Comparison of ENCODE assay signal across 29 cellular contexts in genomic region chr12:77485961-77486579, GRCh38.
"Had no signal": no experiment of that assay in that cellular context is flagged by ENCODE, and none has a peak within 500 bp of the region (broad histone marks: within the 10 kb centered on the region; RNA-seq: fewer than 3 reads in every experiment).

No MANE protein-coding gene starts in this region.

- ATAC-seq: activated CD4-positive, CD25-positive, alpha-beta regulatory T cell treated with anti-CD3 and anti-CD28 coated beads, Interleukin-2, amount 50 U/mL, for 24 hours; body of pancreas; gastrocnemius medialis; naive thymus-derived CD8-positive, alpha-beta T cell had no signal

- H3K9me3 Mint-ChIP-seq: activated naive CD4-positive, alpha-beta T cell treated with anti-CD3 and anti-CD28 coated beads for 36 hours; activated naive CD8-positive, alpha-beta T cell treated with anti-CD3 and anti-CD28 coated beads for 36 hours had no signal

- H3K79me2 ChIP-seq: hepatocyte had no signal

- H3K4me3 ChIP-seq: adrenal gland, body of pancreas, cardiac muscle cell, colonic mucosa, gastrocnemius medialis, hepatocyte, ovary, prostate gland, right atrium auricular region, transverse colon had no signal

- H3K27ac ChIP-seq: adrenal gland, body of pancreas, cardiac muscle cell, colonic mucosa, gastrocnemius medialis, hepatocyte, ovary, prostate gland, right atrium auricular region, transverse colon, VCaP had no signal

- H3K9me3 ChIP-seq: adrenal gland, body of pancreas, colonic mucosa, gastrocnemius medialis, ovary, prostate gland, right atrium auricular region, transverse colon had no signal

- H3K36me3 ChIP-seq: adrenal gland, cardiac muscle cell, colonic mucosa, gastrocnemius medialis, ovary, prostate gland, right atrium auricular region, transverse colon had no signal

- DNase-seq: activated CD4-positive, alpha-beta T cell treated with anti-CD3 and anti-CD28 coated beads for 48 hours; activated CD4-positive, alpha-beta T cell treated with anti-CD3 and anti-CD28 coated beads, Interleukin-2, amount 50 U/mL, for 48 hours; activated CD8-positive, alpha-beta memory T cell treated with anti-CD3 and anti-CD28 coated beads, Interleukin-2, amount 50 U/mL, for 4 hours; activated effector memory CD4-positive, alpha-beta T cell treated with anti-CD3 and anti-CD28 coated beads, Interleukin-2, amount 50 U/mL, for 16 hours; activated naive CD4-positive, alpha-beta T cell treated with anti-CD3 and anti-CD28 coated beads for 36 hours; activated naive CD8-positive, alpha-beta T cell treated with anti-CD3 and anti-CD28 coated beads for 36 hours; activated T-cell treated with anti-CD3 and anti-CD28 coated beads, Interleukin-2, amount 50 U/mL, for 1 hour; adrenal gland; aorta; body of pancreas; cerebellar nuclear complex; colonic mucosa; effector memory CD4-positive, alpha-beta T cell; erythroblast; gastrocnemius medialis; immature natural killer cell; midbrain; naive thymus-derived CD8-positive, alpha-beta T cell; ovary; stimulated activated CD4-positive, alpha-beta T cell treated with anti-CD3 and anti-CD28 coated beads, Interleukin-15, amount 100 ng/mL, for 24 hours; stimulated activated naive CD4-positive, alpha-beta T cell treated with Interleukin-2 at 50 U/mL for 16 hours; transverse colon had no signal

- H3K27ac Mint-ChIP-seq: activated naive CD4-positive, alpha-beta T cell treated with anti-CD3 and anti-CD28 coated beads for 36 hours; activated naive CD8-positive, alpha-beta T cell treated with anti-CD3 and anti-CD28 coated beads for 36 hours; activated T-helper 1 cell treated with anti-CD3 and anti-CD28 coated beads, Interleukin-12 subunit alpha, Interleukin-12 subunit beta, Interleukin-2, Interleukin-4 antibody, amounts not matched to agents 30 ng/mL and 10 ng/mL and 1 ng/mL, durations not matched to agents 14 hours and 24 hours and 36 hours; immature natural killer cell; naive thymus-derived CD8-positive, alpha-beta T cell had no signal

- H3K27me3 ChIP-seq: adrenal gland, body of pancreas, cardiac muscle cell, colonic mucosa, gastrocnemius medialis, hepatocyte, ovary, right atrium auricular region, transverse colon had no signal

- H3K27me3 Mint-ChIP-seq: activated naive CD8-positive, alpha-beta T cell treated with anti-CD3 and anti-CD28 coated beads for 36 hours had no signal

- H3K4me3 Mint-ChIP-seq: activated naive CD4-positive, alpha-beta T cell treated with anti-CD3 and anti-CD28 coated beads for 36 hours; activated naive CD8-positive, alpha-beta T cell treated with anti-CD3 and anti-CD28 coated beads for 36 hours; activated T-helper 1 cell treated with anti-CD3 and anti-CD28 coated beads, Interleukin-12 subunit alpha, Interleukin-12 subunit beta, Interleukin-2, Interleukin-4 antibody, amounts not matched to agents 30 ng/mL and 10 ng/mL and 1 ng/mL, durations not matched to agents 14 hours and 24 hours and 36 hours; immature natural killer cell; naive thymus-derived CD8-positive, alpha-beta T cell had no signal

- H3K4me2 ChIP-seq: hepatocyte had no signal

- H2AFZ ChIP-seq: hepatocyte had no signal

- H3K4me1 Mint-ChIP-seq: activated naive CD8-positive, alpha-beta T cell treated with anti-CD3 and anti-CD28 coated beads for 36 hours; immature natural killer cell; naive thymus-derived CD8-positive, alpha-beta T cell had no signal

- H3K36me3 Mint-ChIP-seq: activated naive CD8-positive, alpha-beta T cell treated with anti-CD3 and anti-CD28 coated beads for 36 hours; immature natural killer cell; naive thymus-derived CD8-positive, alpha-beta T cell had no signal
